In the genomic region with DNA sequence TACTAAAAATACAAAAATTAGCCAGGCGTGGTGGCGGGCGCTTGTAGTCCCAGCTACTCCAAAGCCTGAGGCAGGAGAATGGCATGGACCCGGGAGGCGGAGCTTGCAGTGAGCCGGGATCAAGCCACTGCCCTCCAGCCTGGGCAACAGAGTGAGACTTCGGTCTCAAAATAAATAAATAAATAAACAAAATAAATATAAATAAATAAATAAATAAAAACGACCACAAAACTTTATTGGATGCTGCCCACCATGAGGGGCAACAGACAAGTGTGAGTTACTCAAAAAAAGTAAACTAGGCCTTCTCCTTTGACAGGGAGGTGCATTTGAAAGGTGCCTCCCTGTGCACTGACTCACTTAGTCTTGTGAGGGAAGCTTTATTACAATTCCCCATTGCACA, we compare ENCODE assay signal across 21 cellular contexts. TPM values are rescaled to one million over a fixed set of nuclear protein-coding genes. Genes with fewer than 3 reads are reported as not detected.
A peak's percentile ranks its signal among the peaks of the same experiment; 100 is the strongest.
DNase-seq lines count a peak whose midpoint lies in the region; ATAC-seq, FAIRE-seq and TF ChIP-seq lines count a peak whose summit lies in the region.
"Had no signal": no experiment of that assay in that cellular context is flagged by ENCODE, and none has a peak within 500 bp of the region (broad histone marks: within the 10 kb centered on the region; RNA-seq: fewer than 3 reads in every experiment).

No MANE protein-coding gene starts in this region.

- H3K27ac ChIP-seq in HepG2 (ENCODE audit: extremely low read length, insufficient read depth, low read length) (no peak overlapping the region), right lobe of liver (no peak overlapping the region), uterus (peak overlapping the region; percentile 86)
- H3K27ac ChIP-seq: foreskin keratinocyte, SK-N-MC had no signal

- H3K36me3 ChIP-seq in HepG2 (replicated peaks in 1 of 2; ENCODE audit: control insufficient read depth in 1 of 2, insufficient read depth in 2 of 2, low read length in 2 of 2) = no peaks in the 10 kb centered on the region
- H3K36me3 ChIP-seq in right lobe of liver = no peaks in the 10 kb centered on the region
- no peaks in the 10 kb centered on the region for H3K36me3 ChIP-seq in uterus
- H3K36me3 ChIP-seq: BE2C, left lung, tibial nerve had no signal

- H3K27me3 Mint-ChIP-seq in activated T-helper 17 cell treated with anti-CD3 and anti-CD28 coated beads, Interleukin-2, amount 50 U/mL, for 72 hours = no peaks in the 10 kb centered on the region
- no peaks in the 10 kb centered on the region for H3K27me3 Mint-ChIP-seq in mesothelial cell of epicardium (ENCODE audit: low read depth)

- no peak overlapping the region for H3K27ac Mint-ChIP-seq in activated T-helper 17 cell treated with anti-CD3 and anti-CD28 coated beads, Interleukin-2, amount 50 U/mL, for 72 hours
- H3K27ac Mint-ChIP-seq in mesothelial cell of epicardium = no peak overlapping the region

- no peak overlapping the region for H3K9ac ChIP-seq in HepG2 (ENCODE audit: insufficient read depth, low read depth, low read length)

- intact Hi-C loops in HepG2 (cut with micrococcal nuclease; ENCODE audit: unreplicated experiment) (no loop called here), right lobe of liver (cut with DNase I) (no loop called here), uterus (cut with DNase I; ENCODE audit: low total_unique reads) (no loop called here)

- TF ChIP-seq EP300 in HepG2 (IDR thresholded peaks at IDR 0.05; ENCODE audit: low read depth in 2 of 2, low read length in 2 of 2) = no peak
- no peak for TF ChIP-seq EP300 in HepG2 (CRISPR knock-in tag; IDR thresholded peaks at IDR 0.05; ENCODE audit: borderline replicate concordance)

- peak overlapping the region; percentile 71 for H3K4me3 Mint-ChIP-seq in activated T-helper 17 cell treated with anti-CD3 and anti-CD28 coated beads, Interleukin-2, amount 50 U/mL, for 72 hours
- peak overlapping the region; percentile 58 for H3K4me3 Mint-ChIP-seq in mesothelial cell of epicardium

- ATAC-seq in HepG2 = no peak
- no peak for ATAC-seq in right lobe of liver
- ATAC-seq in activated T-helper 17 cell treated with anti-CD3 and anti-CD28 coated beads, Interleukin-2, amount 50 U/mL, for 72 hours (replicated peaks) = no peak
- ATAC-seq in GM19395 (IDR thresholded peaks at IDR 0.05; ENCODE audit: unreplicated experiment) = no peak
- ATAC-seq: foreskin keratinocyte, GM12878, K562, left lung had no signal

- H3K4me3 ChIP-seq in HepG2 (replicated peaks in 1 of 3; ENCODE audit: insufficient read depth in 1 of 3, low read depth in 2 of 3, low read length in 3 of 3) = no peak overlapping the region
- H3K4me3 ChIP-seq in right lobe of liver = no peak overlapping the region
- H3K4me3 ChIP-seq in uterus = no peak overlapping the region
- H3K4me3 ChIP-seq: GM12878, K562, left lung, SK-N-MC, tibial nerve had no signal

- peak overlapping the region; percentile 16; the same call in 1 of the 2 replicates for H3K4me2 ChIP-seq in HepG2 (ENCODE audit: low read depth, low read length)

- H3K9me3 ChIP-seq in HepG2 (ENCODE audit: low read length) = no peaks in the 10 kb centered on the region
- H3K9me3 ChIP-seq in right lobe of liver = no peaks in the 10 kb centered on the region
- H3K9me3 ChIP-seq in uterus = no peaks in the 10 kb centered on the region
- H3K9me3 ChIP-seq: BE2C, left lung, tibial nerve had no signal

- no peak for FAIRE-seq in HepG2 (lab: Jason Lieb, UNC)
- FAIRE-seq: D721Med, GM12878, K562 had no signal

- peaks cover 44% of the 10 kb centered on the region for H3K4me1 ChIP-seq in HepG2 (ENCODE audit: insufficient read depth, low read length)
- H3K4me1 ChIP-seq in right lobe of liver = peaks cover 0 to 6% (median 0%) of the 10 kb centered on the region in 4 donors
- H3K4me1 ChIP-seq in uterus = peaks cover 0 to 4% of the 10 kb centered on the region in 2 donors

- TF ChIP-seq POLR2A in HepG2 (IDR thresholded peaks at IDR 0.05; ENCODE audit: insufficient read depth in 1 of 2, low read depth in 2 of 2, low read length in 2 of 2) (no peak), right lobe of liver (IDR thresholded peaks at IDR 0.05) (no peak), uterus (IDR thresholded peaks at IDR 0.05) (no peak)

- no peaks in the 10 kb centered on the region for H3K79me2 ChIP-seq in HepG2 (ENCODE audit: insufficient read depth, low read length)

- no peak for DNase-seq in HepG2 (ENCODE audit: low spot score)
- DNase-seq in right lobe of liver = no peak
- no peak for DNase-seq in mesothelial cell of epicardium (ENCODE audit: low spot score in 2 of 2, unreplicated experiment in 2 of 2)
- no peak for DNase-seq in uterus
- DNase-seq in HCEC 1CT = no peak
- no peak for DNase-seq in NCI-H1436 (lab: John Stamatoyannopoulos, UW)
- DNase-seq: activated CD4-positive, alpha-beta T cell treated with anti-CD3 and anti-CD28 coated beads for 4 hours; activated T-cell treated with anti-CD3 and anti-CD28 coated beads for 4 hours; BE2C; foreskin keratinocyte; left lung; NCI-H82; posterior cingulate gyrus; stimulated activated CD4-positive, alpha-beta T cell treated with anti-CD3 and anti-CD28 coated beads, Interleukin-12 subunit alpha, Interleukin-12 subunit beta, amount 100 ng/mL, for 4 hours had no signal

- H4K20me1 ChIP-seq in HepG2 (ENCODE audit: insufficient read depth, low read length) = no peaks in the 10 kb centered on the region

- H2AFZ ChIP-seq in HepG2 (ENCODE audit: low read length) = no peak overlapping the region

- TF ChIP-seq RAD21 in HepG2 (CRISPR knock-in tag; IDR thresholded peaks at IDR 0.05) = no peak

- 75% methylated on average over 8 of the region's 8 CpGs for WGBS in HepG2 (ENCODE audit: low lambda C conversion rate)
- 90% methylated on average over 8 of the region's 8 CpGs for WGBS in right lobe of liver (ENCODE audit: insufficient coverage, low coverage, low lambda C conversion rate, missing lambda C conversion rate)

- BruUV-seq in HepG2 (replicated peaks; lab: Mats Ljungman, UMichigan) = no TSS peak

- H3K4me1 Mint-ChIP-seq in activated T-helper 17 cell treated with anti-CD3 and anti-CD28 coated beads, Interleukin-2, amount 50 U/mL, for 72 hours = peaks cover 18% of the 10 kb centered on the region
- peaks cover 17% of the 10 kb centered on the region for H3K4me1 Mint-ChIP-seq in mesothelial cell of epicardium

- no peaks in the 10 kb centered on the region for H3K36me3 Mint-ChIP-seq in activated T-helper 17 cell treated with anti-CD3 and anti-CD28 coated beads, Interleukin-2, amount 50 U/mL, for 72 hours (ENCODE audit: low read depth)
- H3K36me3 Mint-ChIP-seq in mesothelial cell of epicardium = no peaks in the 10 kb centered on the region

- POLR2A ChIA-PET in HepG2 (lab: Yijun Ruan, JAX) = interaction anchor here (1.6 to 1.8 kb wide), 3 partner anchors 9 to 39 kb away, joined by 4 to 6 read pairs (median 6); no protein-coding TSS in a partner anchor

- H3K9me3 Mint-ChIP-seq in activated T-helper 17 cell treated with anti-CD3 and anti-CD28 coated beads, Interleukin-2, amount 50 U/mL, for 72 hours = no peaks in the 10 kb centered on the region
- no peaks in the 10 kb centered on the region for H3K9me3 Mint-ChIP-seq in mesothelial cell of epicardium

- CTCF ChIA-PET in HepG2 (lab: Yijun Ruan, JAX; ENCODE audit: low intra/inter-chr PET ratio, low total read pairs) = no interaction called here

- in situ Hi-C loops in HepG2 (cut with HindIII; ENCODE audit: extremely low pct_ligation_motif_present, low pct_unique_long_range_greater_than_20kb) = no loop called here

- H3K27me3 ChIP-seq in HepG2 (ENCODE audit: control insufficient read depth in 1 of 2, insufficient read depth in 2 of 2, low read length in 2 of 2) (peaks cover 5 to 23% of the 10 kb centered on the region in 2 experiments; a peak in 4 of 5 replicates), right lobe of liver (no peaks in the 10 kb centered on the region), uterus (no peaks in the 10 kb centered on the region)
- H3K27me3 ChIP-seq: BE2C, foreskin keratinocyte, tibial nerve had no signal

- TF ChIP-seq CTCF in HepG2 (CRISPR knock-in tag; IDR thresholded peaks at IDR 0.05) (no peak), right lobe of liver (IDR thresholded peaks at IDR 0.05) (no peak), mesothelial cell of epicardium (IDR thresholded peaks at IDR 0.05; ENCODE audit: unreplicated experiment) (no peak), uterus (IDR thresholded peaks at IDR 0.05) (no peak)

RNA-seq across cellular contexts. Expression of gene SLC4A1AP, which starts 50.4 kb away (rescaled TPM):
- total RNA-seq in HepG2 (2016; rRNA removed; fragmentation: Illumina TruSeq; extraction: Trizol) (44.6 and 59.0 TPM in 2 replicates), right lobe of liver (10 to 100 TPM in 2 of 6 experiments, 1 to 10 TPM in 4; 6.5 to 12.7 (median 8.5) TPM), mesothelial cell of epicardium (18.8 to 20.0 TPM (median 19.1 TPM) in 3 replicates), uterus (10 to 100 TPM; 15.0 to 23.8 (median 23.1) TPM)
- 4.9 and 6.1 TPM in 2 replicates for total RNA-seq in HepG2 (2016; cell fraction: cytosol; rRNA removed; fragmentation: Illumina TruSeq; extraction: Trizol; ENCODE audit: low read depth)
- 44.0 and 52.8 TPM in 2 replicates for total RNA-seq in HepG2 (2016; cell fraction: insoluble cytoplasmic fraction; rRNA removed; fragmentation: Illumina TruSeq; extraction: Trizol)
- 8.2 and 10.0 TPM in 2 replicates for total RNA-seq in HepG2 (2016; cell fraction: membrane; rRNA removed; fragmentation: Illumina TruSeq; extraction: Trizol)
- 31.4 and 34.3 TPM in 2 replicates for total RNA-seq in HepG2 (2016; cell fraction: nucleus; rRNA removed; fragmentation: Illumina TruSeq; extraction: Trizol)
- polyA plus RNA-seq in HepG2 (2011; rRNA removed) = 13.4 and 15.3 TPM in 2 replicates
- polyA plus RNA-seq in HepG2 (2011; cell fraction: cytosol; rRNA removed) = 9.4 and 10.5 TPM in 2 replicates
- 18.1 and 21.0 TPM in 2 replicates for polyA plus RNA-seq in HepG2 (2011; cell fraction: nucleus; rRNA removed)
- 21.9 and 28.3 TPM in 2 replicates for polyA plus RNA-seq in HepG2 (2012)
- 1.9 and 2.3 TPM in 2 replicates for polyA plus RNA-seq in HepG2 (2016; cell fraction: cytosol; fragmentation: Illumina TruSeq; extraction: Trizol; ENCODE audit: low read depth)
- 49.7 and 51.9 TPM in 2 replicates for polyA plus RNA-seq in HepG2 (2016; cell fraction: insoluble cytoplasmic fraction; fragmentation: Illumina TruSeq; extraction: Trizol; ENCODE audit: low read depth)
- polyA plus RNA-seq in HepG2 (2016; cell fraction: membrane; fragmentation: Illumina TruSeq; extraction: Trizol; ENCODE audit: low read depth) = 3.4 and 4.5 TPM in 2 replicates
- 42.8 and 45.5 TPM in 2 replicates for polyA plus RNA-seq in HepG2 (2016; cell fraction: nucleus; fragmentation: Illumina TruSeq; extraction: Trizol; ENCODE audit: insufficient read depth, low read depth)
- polyA minus RNA-seq in HepG2 (2011; rRNA and poly(A)+ RNA removed; ENCODE audit: low replicate concordance) = 11.2 and 15.3 TPM in 2 replicates
- 13.8 and 14.9 TPM in 2 replicates for polyA minus RNA-seq in HepG2 (2011; cell fraction: cytosol; rRNA and poly(A)+ RNA removed)
- polyA minus RNA-seq in HepG2 (2011; cell fraction: nucleus; rRNA and poly(A)+ RNA removed) = 18.9 and 22.8 TPM in 2 replicates
- total RNA-seq in activated T-helper 17 cell treated with anti-CD3 and anti-CD28 coated beads, Interleukin-2, amount 50 U/mL, for 72 hours = 10 to 100 TPM; 23.6 to 25.5 TPM

RNA-seq across cellular contexts. Expression of gene SUPT7L, which starts 50.6 kb away (rescaled TPM):
- total RNA-seq in HepG2 (2016; rRNA removed; fragmentation: Illumina TruSeq; extraction: Trizol) (28.7 and 32.9 TPM in 2 replicates), right lobe of liver (10 to 100 TPM; 11.4 to 15.3 (median 13.9) TPM), mesothelial cell of epicardium (40.6 to 42.6 TPM (median 41.2 TPM) in 3 replicates), uterus (10 to 100 TPM; 11.8 to 31.2 (median 20.2) TPM)
- total RNA-seq in HepG2 (2016; cell fraction: cytosol; rRNA removed; fragmentation: Illumina TruSeq; extraction: Trizol; ENCODE audit: low read depth) = 4.8 and 5.8 TPM in 2 replicates
- total RNA-seq in HepG2 (2016; cell fraction: insoluble cytoplasmic fraction; rRNA removed; fragmentation: Illumina TruSeq; extraction: Trizol) = 27.3 and 33.0 TPM in 2 replicates
- 11.7 TPM in 2 replicates for total RNA-seq in HepG2 (2016; cell fraction: membrane; rRNA removed; fragmentation: Illumina TruSeq; extraction: Trizol)
- total RNA-seq in HepG2 (2016; cell fraction: nucleus; rRNA removed; fragmentation: Illumina TruSeq; extraction: Trizol) = 46.3 and 47.7 TPM in 2 replicates
- 77.5 and 78.0 TPM in 2 replicates for polyA plus RNA-seq in HepG2 (2011; rRNA removed)
- 42.9 and 43.8 TPM in 2 replicates for polyA plus RNA-seq in HepG2 (2011; cell fraction: cytosol; rRNA removed)
- 131 and 148 TPM in 2 replicates for polyA plus RNA-seq in HepG2 (2011; cell fraction: nucleus; rRNA removed)
- 36.6 and 37.0 TPM in 2 replicates for polyA plus RNA-seq in HepG2 (2012)
- 2.7 and 2.9 TPM in 2 replicates for polyA plus RNA-seq in HepG2 (2016; cell fraction: cytosol; fragmentation: Illumina TruSeq; extraction: Trizol; ENCODE audit: low read depth)
- polyA plus RNA-seq in HepG2 (2016; cell fraction: insoluble cytoplasmic fraction; fragmentation: Illumina TruSeq; extraction: Trizol; ENCODE audit: low read depth) = 35.5 and 40.9 TPM in 2 replicates
- polyA plus RNA-seq in HepG2 (2016; cell fraction: membrane; fragmentation: Illumina TruSeq; extraction: Trizol; ENCODE audit: low read depth) = 7.6 and 8.4 TPM in 2 replicates
- 97.5 and 99.5 TPM in 2 replicates for polyA plus RNA-seq in HepG2 (2016; cell fraction: nucleus; fragmentation: Illumina TruSeq; extraction: Trizol; ENCODE audit: insufficient read depth, low read depth)
- 56.7 and 59.6 TPM in 2 replicates for polyA minus RNA-seq in HepG2 (2011; rRNA and poly(A)+ RNA removed; ENCODE audit: low replicate concordance)
- 26.8 and 31.8 TPM in 2 replicates for polyA minus RNA-seq in HepG2 (2011; cell fraction: cytosol; rRNA and poly(A)+ RNA removed)
- polyA minus RNA-seq in HepG2 (2011; cell fraction: nucleus; rRNA and poly(A)+ RNA removed) = 76.9 and 100 TPM in 2 replicates
- 10 to 100 TPM; 27.7 to 32.7 TPM for total RNA-seq in activated T-helper 17 cell treated with anti-CD3 and anti-CD28 coated beads, Interleukin-2, amount 50 U/mL, for 72 hours

RNA-seq across cellular contexts. Expression of gene MRPL33, which starts 57.5 kb away (rescaled TPM):
- total RNA-seq in HepG2 (2016; rRNA removed; fragmentation: Illumina TruSeq; extraction: Trizol) (218 and 227 TPM in 2 replicates), right lobe of liver (10 to 100 TPM; 28.9 to 63.4 (median 36.0) TPM), mesothelial cell of epicardium (48.3 to 54.5 TPM (median 54.4 TPM) in 3 replicates), uterus (100 to 1,000 TPM in 1 of 4 donors, 10 to 100 TPM in 3; 51.7 to 404 (median 71.4) TPM)
- 206 and 269 TPM in 2 replicates for total RNA-seq in HepG2 (2016; cell fraction: cytosol; rRNA removed; fragmentation: Illumina TruSeq; extraction: Trizol; ENCODE audit: low read depth)
- total RNA-seq in HepG2 (2016; cell fraction: insoluble cytoplasmic fraction; rRNA removed; fragmentation: Illumina TruSeq; extraction: Trizol) = 231 and 234 TPM in 2 replicates
- 210 and 239 TPM in 2 replicates for total RNA-seq in HepG2 (2016; cell fraction: membrane; rRNA removed; fragmentation: Illumina TruSeq; extraction: Trizol)
- total RNA-seq in HepG2 (2016; cell fraction: nucleus; rRNA removed; fragmentation: Illumina TruSeq; extraction: Trizol) = 93.8 and 105 TPM in 2 replicates
- 54.9 and 69.7 TPM in 2 replicates for polyA plus RNA-seq in HepG2 (2011; rRNA removed)
- 29.2 and 44.3 TPM in 2 replicates for polyA plus RNA-seq in HepG2 (2011; cell fraction: cytosol; rRNA removed)
- 19.7 and 29.3 TPM in 2 replicates for polyA plus RNA-seq in HepG2 (2011; cell fraction: nucleus; rRNA removed)
- 135 and 250 TPM in 2 replicates for polyA plus RNA-seq in HepG2 (2012)
- polyA plus RNA-seq in HepG2 (2016; cell fraction: cytosol; fragmentation: Illumina TruSeq; extraction: Trizol; ENCODE audit: low read depth) = 238 and 374 TPM in 2 replicates
- polyA plus RNA-seq in HepG2 (2016; cell fraction: insoluble cytoplasmic fraction; fragmentation: Illumina TruSeq; extraction: Trizol; ENCODE audit: low read depth) = 240 and 279 TPM in 2 replicates
- polyA plus RNA-seq in HepG2 (2016; cell fraction: membrane; fragmentation: Illumina TruSeq; extraction: Trizol; ENCODE audit: low read depth) = 207 and 271 TPM in 2 replicates
- polyA plus RNA-seq in HepG2 (2016; cell fraction: nucleus; fragmentation: Illumina TruSeq; extraction: Trizol; ENCODE audit: insufficient read depth, low read depth) = 189 and 213 TPM in 2 replicates
- polyA minus RNA-seq in HepG2 (2011; rRNA and poly(A)+ RNA removed; ENCODE audit: low replicate concordance) = 1.6 and 6.6 TPM in 2 replicates
- 17.9 and 19.8 TPM in 2 replicates for polyA minus RNA-seq in HepG2 (2011; cell fraction: cytosol; rRNA and poly(A)+ RNA removed)
- 35.8 and 39.4 TPM in 2 replicates for polyA minus RNA-seq in HepG2 (2011; cell fraction: nucleus; rRNA and poly(A)+ RNA removed)
- 10 to 100 TPM; 53.1 to 76.3 TPM for total RNA-seq in activated T-helper 17 cell treated with anti-CD3 and anti-CD28 coated beads, Interleukin-2, amount 50 U/mL, for 72 hours

Comparison
In these comparisons a context has a peak if more than half of its experiments do, and no peak if none do; other contexts are left out.
1. H3K27ac ChIP-seq: peak in uterus (2 of 2); none in HepG2 (single experiment) and right lobe of liver (0 of 3).